In the genomic region with DNA sequence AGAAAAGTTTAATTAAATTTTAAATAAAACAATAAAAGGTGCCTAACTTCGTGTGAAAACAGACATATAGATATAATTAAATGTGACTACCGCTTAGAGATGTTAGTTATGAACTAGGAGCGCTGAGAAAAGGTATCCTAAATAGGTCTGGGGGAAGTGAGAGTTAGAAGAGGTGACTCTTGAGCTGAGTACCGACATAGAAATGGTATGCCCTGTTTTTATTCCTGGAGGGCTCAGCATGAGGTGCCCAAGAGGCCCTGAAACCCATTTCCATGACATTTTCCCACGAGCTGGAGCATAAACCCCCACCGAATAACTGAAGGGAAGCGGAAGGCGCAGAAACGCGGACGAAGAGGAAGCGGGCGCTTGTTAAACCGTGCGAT, we compare ENCODE assay signal across 8 cellular contexts. TPM values are rescaled to one million over a fixed set of nuclear protein-coding genes. Genes with fewer than 3 reads are reported as not detected.
DNase-seq lines count a peak whose midpoint lies in the region; ATAC-seq and TF ChIP-seq lines count a peak whose summit lies in the region.

No MANE protein-coding gene starts in this region.

- H3K4me3 ChIP-seq in WI38 (ENCODE audit: low read depth, low read length) (peak overlapping the region; percentile 93), iPS DF 6.9 (ENCODE audit: low read length) (peak overlapping the region; percentile 53; the same call in 1 of the 2 replicates), stomach smooth muscle (ENCODE audit: low read length in 2 of 2) (peak overlapping the region; percentile 90 to 95)

- H3K27ac ChIP-seq in iPS DF 6.9 (ENCODE audit: low read length) (no peak overlapping the region), stomach smooth muscle (ENCODE audit: low read length) (peak overlapping the region; percentile 85)

- WGBS in iPS DF 6.9 (ENCODE audit: insufficient coverage, insufficient read length): no CpG with 5 or more reads among the region's 15 CpGs

- no peaks in the 10 kb centered on the region for H3K27me3 ChIP-seq in iPS DF 6.9 (ENCODE audit: control insufficient read depth, insufficient read depth, low read length)
- no peaks in the 10 kb centered on the region for H3K27me3 ChIP-seq in stomach smooth muscle (ENCODE audit: control insufficient read depth in 1 of 2, insufficient read depth in 2 of 2, low read length in 2 of 2)

- ATAC-seq in omental fat pad (ENCODE audit: low FRiP score) (no peak), esophagus mucosa (no peak), GM18502 (IDR thresholded peaks at IDR 0.05; ENCODE audit: poor library complexity, unreplicated experiment) (no peak)

- DNase-seq in NCI-H2107 treated with DMSO at 0.1 percent for 48 hours (lab: John Stamatoyannopoulos, UW; ENCODE audit: unreplicated experiment) (peak; percentile 52), NCI-H2107 (lab: John Stamatoyannopoulos, UW) (no peak), iPS DF 6.9 (ENCODE audit: low read depth, low spot score) (no peak), omental fat pad (ENCODE audit: low spot score) (no peak)

- H3K4me1 ChIP-seq in iPS DF 6.9 (ENCODE audit: control insufficient read depth, insufficient read depth, low read length) (no peaks in the 10 kb centered on the region; the same call in 1 of the 2 replicates), stomach smooth muscle (ENCODE audit: control insufficient read depth, insufficient read depth, low read length) (peaks cover 5% of the 10 kb centered on the region)

- H3K36me3 ChIP-seq in iPS DF 6.9 (ENCODE audit: control insufficient read depth, insufficient read depth, low read length) (no peaks in the 10 kb centered on the region), stomach smooth muscle (ENCODE audit: control insufficient read depth in 2 of 2, insufficient read depth in 2 of 2, low read length in 2 of 2) (no peaks in the 10 kb centered on the region)

- peak overlapping the region; percentile 79 to 84 for H3K9ac ChIP-seq in stomach smooth muscle (ENCODE audit: low read length in 2 of 2)

- H3K9me3 ChIP-seq in iPS DF 6.9 (ENCODE audit: control insufficient read depth, insufficient read depth, low read length) (no peaks in the 10 kb centered on the region), stomach smooth muscle (ENCODE audit: control insufficient read depth in 2 of 2, low read length in 2 of 2) (no peaks in the 10 kb centered on the region)

- TF ChIP-seq CTCF in WI38 (IDR thresholded peaks at IDR 0.05; ENCODE audit: low read depth, low read length) (no peak), omental fat pad (IDR thresholded peaks at IDR 0.05) (no peak)

RNA-seq across cellular contexts. Expression of a gene that starts 0.4 kb away (rescaled TPM):
- total RNA-seq in omental fat pad: 10 to 100 TPM; 41.2 to 47.9 (median 43.6) TPM
- total RNA-seq in esophagus mucosa: 8.4 TPM
